In the genomic region with DNA sequence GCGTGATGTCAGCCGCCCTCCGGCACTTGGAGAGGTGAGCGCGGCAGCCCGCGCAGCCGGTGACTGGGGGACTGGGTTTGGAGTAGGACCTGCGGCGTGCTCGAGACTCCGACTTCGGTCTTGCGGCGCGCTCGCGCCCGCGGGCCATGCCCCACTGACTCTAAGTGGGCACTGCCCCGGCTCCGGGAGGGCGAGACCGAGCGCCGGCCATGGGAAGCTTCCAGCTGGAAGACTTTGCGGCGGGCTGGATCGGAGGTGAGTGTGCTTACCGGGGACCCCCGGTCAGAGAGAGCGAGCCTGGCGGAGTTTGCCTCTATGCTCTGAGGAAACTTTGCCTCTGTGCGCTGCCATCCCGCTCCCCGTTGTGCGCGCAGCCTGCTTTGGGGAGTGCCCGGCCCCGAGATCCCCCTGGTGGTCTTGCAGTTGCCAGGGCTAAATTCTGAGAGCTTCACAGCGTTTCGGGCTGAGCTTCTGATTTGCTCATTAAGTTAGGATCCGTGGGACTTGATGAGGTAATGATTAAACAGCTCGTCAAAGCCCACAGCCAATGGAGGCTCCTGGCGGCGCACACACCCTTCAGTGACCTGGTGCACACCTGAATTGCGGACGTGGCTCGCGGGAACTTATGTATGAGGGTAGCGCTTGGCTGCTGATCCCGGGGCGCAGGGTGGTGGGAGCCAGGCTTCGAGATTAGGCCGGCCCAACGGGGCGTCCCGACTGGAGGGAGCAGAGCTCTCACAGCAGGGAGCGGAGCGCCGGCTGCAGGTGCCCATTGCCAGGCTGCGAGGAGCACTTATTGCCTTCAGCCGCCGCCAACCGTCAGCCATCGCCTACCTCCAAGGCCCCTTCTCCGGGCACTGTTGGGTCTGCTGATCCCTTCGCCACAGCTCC, we compare ENCODE assay signal across 9 cellular contexts. TPM values are rescaled to one million over a fixed set of nuclear protein-coding genes. Genes with fewer than 3 reads are reported as not detected.
DNase-seq lines count a peak whose midpoint lies in the region; ATAC-seq and TF ChIP-seq lines count a peak whose summit lies in the region.
"Had no signal": no experiment of that assay in that cellular context is flagged by ENCODE, and none has a peak within 500 bp of the region (broad histone marks: within the 10 kb centered on the region; RNA-seq: fewer than 3 reads in every experiment).

A gene with protein sequence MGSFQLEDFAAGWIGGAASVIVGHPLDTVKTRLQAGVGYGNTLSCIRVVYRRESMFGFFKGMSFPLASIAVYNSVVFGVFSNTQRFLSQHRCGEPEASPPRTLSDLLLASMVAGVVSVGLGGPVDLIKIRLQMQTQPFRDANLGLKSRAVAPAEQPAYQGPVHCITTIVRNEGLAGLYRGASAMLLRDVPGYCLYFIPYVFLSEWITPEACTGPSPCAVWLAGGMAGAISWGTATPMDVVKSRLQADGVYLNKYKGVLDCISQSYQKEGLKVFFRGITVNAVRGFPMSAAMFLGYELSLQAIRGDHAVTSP (plus strand): TSS at position 25 of the 891 bp plus-strand sequence. CDS start 185 bp downstream, at position 210.

- CTCF ChIA-PET in mammary epithelial cell (lab: Charles Lee; ENCODE audit: low non-redundant PET) = interaction anchor here (0.7 to 1.0 kb wide), 3 partner anchors 268 to 414 kb away, joined by 3 read pairs; no protein-coding TSS in a partner anchor

- peak within 1 kb of the TSS; percentile 88 for H2AFZ ChIP-seq in mammary epithelial cell (ENCODE audit: low read depth, low read length)

- BruUV-seq in mammary epithelial cell (replicated peaks; lab: Mats Ljungman, UMichigan) = no TSS peak

- no peak for TF ChIP-seq CTCF in mammary epithelial cell (conservative IDR thresholded peaks at IDR 0.05 in 1 of 2, IDR thresholded peaks at IDR 0.05 in 1 of 2; ENCODE audit: extremely low read depth in 1 of 2, insufficient read depth in 1 of 2, low read depth in 1 of 2, low read length in 2 of 2)

- peak within 1 kb of the TSS; percentile 68 for H3K4me3 ChIP-seq in H7 (ENCODE audit: insufficient read depth, low read depth, low read length)
- peak within 1 kb of the TSS; percentile 37 to 57 (median 38) for H3K4me3 ChIP-seq in mammary epithelial cell (replicated peaks in 1 of 3; ENCODE audit: insufficient read depth in 1 of 3, low read depth in 2 of 3, low read length in 3 of 3)
- H3K4me3 ChIP-seq: SK-N-MC had no signal

- POLR2A ChIA-PET in naive thymus-derived CD8-positive, alpha-beta T cell (lab: Charles Lee) = no interaction called here

- peaks cover 43% of the 10 kb centered on the region for H3K27me3 ChIP-seq in H7 (ENCODE audit: control insufficient read depth, insufficient read depth, low read length)
- H3K27me3 ChIP-seq in mammary epithelial cell (ENCODE audit: insufficient read depth, low read length) = peaks cover 4% of the 10 kb centered on the region
- H3K27me3 ChIP-seq in layer of hippocampus (ENCODE audit: control insufficient read depth, insufficient read depth, low read length) = peaks cover 6% of the 10 kb centered on the region

- H3K79me2 ChIP-seq in mammary epithelial cell (ENCODE audit: insufficient read depth, low read length) = no peaks in the 10 kb centered on the region

- H3K36me3 ChIP-seq in H7 (replicated peaks; ENCODE audit: control insufficient read depth, insufficient read depth, low read length) = no peaks in the 10 kb centered on the region
- no peaks in the 10 kb centered on the region for H3K36me3 ChIP-seq in mammary epithelial cell (ENCODE audit: insufficient read depth, low read length)

- WGBS in mammary epithelial cell (ENCODE audit: low coverage, missing lambda C conversion rate) = 11% methylated on average over 27 of the region's 68 CpGs

- dilution Hi-C loops in mammary epithelial cell (cut with HindIII; ENCODE audit: low sequenced_read_pairs) = loop anchor here (5.0 kb wide), 3 partner anchors 93 to 373 kb away; no protein-coding TSS in a partner anchor

- no peaks in the 10 kb centered on the region for H4K20me1 ChIP-seq in mammary epithelial cell (ENCODE audit: insufficient read depth, low read length)

- peaks cover 3 to 10% (median 6%) of the 10 kb centered on the region in 4 donors for H3K4me1 Mint-ChIP-seq in naive thymus-derived CD8-positive, alpha-beta T cell

- no peak within 1 kb of the TSS for H3K27ac ChIP-seq in mammary epithelial cell (ENCODE audit: insufficient read depth, low read depth, low read length)
- H3K27ac ChIP-seq in layer of hippocampus (ENCODE audit: low read depth, low read length) = peak within 1 kb of the TSS; percentile 27
- H3K27ac ChIP-seq: SK-N-MC had no signal

- H3K27me3 Mint-ChIP-seq in naive thymus-derived CD8-positive, alpha-beta T cell = peaks cover 21 to 61% (median 45%) of the 10 kb centered on the region in 5 donors

- in situ Hi-C loops in mammary epithelial cell (cut with MboI; ENCODE audit: low sequenced_read_pairs in 2 of 2) = loop anchor here (5.0 to 25.0 kb wide), 4 partner anchors 98 to 370 kb away; no protein-coding TSS in a partner anchor

- intact Hi-C loops in mammary epithelial cell (cut with micrococcal nuclease) = no loop called here

- H3K9ac ChIP-seq in mammary epithelial cell (ENCODE audit: insufficient read depth, low read length) = no peak within 1 kb of the TSS

- H3K27ac Mint-ChIP-seq in naive thymus-derived CD8-positive, alpha-beta T cell = peak within 1 kb of the TSS in 1 of 10 donors; percentile 57

- H3K9me3 Mint-ChIP-seq in naive thymus-derived CD8-positive, alpha-beta T cell = peaks cover 0 to 16% (median 9%) of the 10 kb centered on the region in 9 donors

- peaks cover 0 to 5% (median 4%) of the 10 kb centered on the region in 3 donors for H3K36me3 Mint-ChIP-seq in naive thymus-derived CD8-positive, alpha-beta T cell

- peaks cover 2% of the 10 kb centered on the region for H3K9me3 ChIP-seq in mammary epithelial cell (replicated peaks; ENCODE audit: insufficient read depth, low read length)

- H3K4me2 ChIP-seq in mammary epithelial cell (ENCODE audit: insufficient read depth, low read depth, low read length) = peak within 1 kb of the TSS; percentile 100

- peak within 1 kb of the TSS in 3 of 10 donors; percentile 2 to 51 (median 24) for H3K4me3 Mint-ChIP-seq in naive thymus-derived CD8-positive, alpha-beta T cell

- no peak for ATAC-seq in naive thymus-derived CD8-positive, alpha-beta T cell

- H3K4me1 ChIP-seq in mammary epithelial cell (ENCODE audit: insufficient read depth, low read length) = peaks cover 10% of the 10 kb centered on the region

- peak; percentile 37 for DNase-seq in DMS114 treated with DMSO at 0.1 percent for 48 hours (lab: John Stamatoyannopoulos, UW; ENCODE audit: unreplicated experiment)
- peak; percentile 94 for DNase-seq in H7
- DNase-seq in NCI-H345 (lab: John Stamatoyannopoulos, UW) = peak; percentile 89
- DNase-seq in mammary epithelial cell = peak; percentile 57
- DNase-seq in stimulated activated CD8-positive, alpha-beta memory T cell treated with anti-CD3 and anti-CD28 coated beads, Interleukin-4, amount 100 ng/mL, for 24 hours (ENCODE audit: low read depth) = peak; percentile 8
- DNase-seq in naive thymus-derived CD8-positive, alpha-beta T cell = no peak
- DNase-seq in hepatic stellate cell (ENCODE audit: low spot score) = no peak

RNA-seq across cellular contexts. Expression of the gene that starts here (rescaled TPM):
- 0.04 and 0.38 TPM in 2 replicates for total RNA-seq in H7 (2014; rRNA removed; shearing (Covaris generic))
- total RNA-seq in mammary epithelial cell = under 1 TPM in 1 of 2 donors, not detected in 1; 0.17 TPM
- 0.05 TPM for polyA plus RNA-seq in mammary epithelial cell
- polyA minus RNA-seq in mammary epithelial cell = not detected
- not detected for total RNA-seq in naive thymus-derived CD8-positive, alpha-beta T cell
- polyA plus RNA-seq in naive thymus-derived CD8-positive, alpha-beta T cell = not detected

Comparison
In these comparisons a context has a peak if more than half of its experiments do, and no peak if none do; other contexts are left out.
1. Peak in DNase-seq and H3K4me3 ChIP-seq in H7; RNA of the gene not detected or under 1 TPM.
2. Peak in DNase-seq, H3K4me3 ChIP-seq and H3K4me2 ChIP-seq in mammary epithelial cell; RNA of the gene not detected or under 1 TPM.
3. DNase-seq: peak in DMS114 treated with DMSO at 0.1 percent for 48 hours (single experiment), NCI-H345 (single experiment) and stimulated activated CD8-positive, alpha-beta memory T cell treated with anti-CD3 and anti-CD28 coated beads, Interleukin-4, amount 100 ng/mL, for 24 hours (single experiment); none in naive thymus-derived CD8-positive, alpha-beta T cell (0 of 10) and hepatic stellate cell (single experiment).